ENCODE assay signal across 24 cellular contexts in the genomic region with DNA sequence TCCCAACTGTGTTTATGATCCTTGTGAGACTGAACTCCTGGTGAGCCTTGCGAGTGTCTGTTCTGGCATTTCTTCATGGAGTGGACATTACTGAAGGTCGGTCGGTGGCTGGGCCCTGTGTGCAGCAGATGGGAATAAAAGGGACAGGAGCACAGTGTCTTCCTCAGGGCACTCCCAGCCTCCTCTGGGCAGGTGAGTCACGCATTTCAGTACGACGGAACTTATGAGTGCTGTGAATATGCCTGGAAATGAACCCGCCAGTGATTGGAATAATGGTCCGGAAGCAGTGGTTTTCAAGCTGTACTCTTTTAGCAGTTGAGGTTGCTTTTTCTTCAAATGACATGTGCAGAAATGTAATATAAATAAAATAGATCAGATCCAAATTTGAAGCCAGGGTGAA.
"Had no signal": no experiment of that assay in that cellular context is flagged by ENCODE, and none has a peak within 500 bp of the region (broad histone marks: within the 10 kb centered on the region; RNA-seq: fewer than 3 reads in every experiment).

No MANE protein-coding gene starts in this region.

- H3K27me3 ChIP-seq: heart right ventricle, left lung, tibial nerve had no signal

- H3K4me1 Mint-ChIP-seq: activated CD4-positive, alpha-beta memory T cell treated with anti-CD3 and anti-CD28 coated beads, Interleukin-2, amount 10 ng/mL, durations not matched to agents 7 days and 5 days; activated naive CD4-positive, alpha-beta T cell treated with anti-CD3 and anti-CD28 coated beads, Interleukin-2, amount 50 U/mL, for 24 hours; activated naive CD8-positive, alpha-beta T cell treated with anti-CD3 and anti-CD28 coated beads, Interleukin-2, amount 50 U/mL, for 24 hours had no signal

- H3K27ac ChIP-seq: heart right ventricle, left lung, tibial nerve, WERI-Rb-1 had no signal

- H3K27me3 Mint-ChIP-seq: activated CD4-positive, alpha-beta memory T cell treated with anti-CD3 and anti-CD28 coated beads, Interleukin-2, amount 10 ng/mL, durations not matched to agents 7 days and 5 days; activated naive CD4-positive, alpha-beta T cell treated with anti-CD3 and anti-CD28 coated beads, Interleukin-2, amount 50 U/mL, for 24 hours; activated naive CD8-positive, alpha-beta T cell treated with anti-CD3 and anti-CD28 coated beads, Interleukin-2, amount 50 U/mL, for 24 hours; naive B cell; T-helper 17 cell had no signal

- H3K9me3 Mint-ChIP-seq: activated CD4-positive, alpha-beta memory T cell treated with anti-CD3 and anti-CD28 coated beads, Interleukin-2, amount 10 ng/mL, durations not matched to agents 7 days and 5 days; activated naive CD8-positive, alpha-beta T cell treated with anti-CD3 and anti-CD28 coated beads, Interleukin-2, amount 50 U/mL, for 24 hours; activated T-helper 2 cell treated with anti-CD3 and anti-CD28 coated beads, Interferon-gamma antibody, Interleukin-2, Interleukin-4, amounts not matched to agents 10 μg/mL and 5 μg/mL and 100 μg/mL, durations not matched to agents 14 hours and 24 hours and 36 hours had no signal

- DNase-seq: activated CD4-positive, alpha-beta memory T cell treated with anti-CD3 and anti-CD28 coated beads, Interleukin-2, amount 10 ng/mL, durations not matched to agents 7 days and 5 days; activated CD4-positive, alpha-beta T cell treated with anti-CD3 and anti-CD28 coated beads for 48 hours; activated CD8-positive, alpha-beta memory T cell treated with anti-CD3 and anti-CD28 coated beads, Interleukin-2, amount 50 U/mL, for 48 hours; activated naive CD8-positive, alpha-beta T cell treated with anti-CD3 and anti-CD28 coated beads, Interleukin-2, amount 50 U/mL, for 24 hours; activated T-cell treated with anti-CD3 and anti-CD28 coated beads, Interleukin-2, amount 50 U/mL, for 48 hours; effector CD8-positive, alpha-beta T cell; erythroblast; foreskin fibroblast; heart right ventricle; left lung; naive B cell; posterior cingulate gyrus; right cardiac atrium; stimulated activated CD4-positive, alpha-beta T cell treated with anti-CD3 and anti-CD28 coated beads, Interleukin-15, amount 100 ng/mL, for 24 hours; stimulated activated CD4-positive, alpha-beta T cell treated with anti-CD3 and anti-CD28 coated beads, Interleukin-2, amount 100 ng/mL, for 24 hours; stimulated activated naive CD4-positive, alpha-beta T cell; T-helper 17 cell; T1000; WERI-Rb-1 had no signal

- H3K27ac Mint-ChIP-seq: activated CD4-positive, alpha-beta memory T cell treated with anti-CD3 and anti-CD28 coated beads, Interleukin-2, amount 10 ng/mL, durations not matched to agents 7 days and 5 days; activated naive CD4-positive, alpha-beta T cell treated with anti-CD3 and anti-CD28 coated beads, Interleukin-2, amount 50 U/mL, for 24 hours; activated naive CD8-positive, alpha-beta T cell treated with anti-CD3 and anti-CD28 coated beads, Interleukin-2, amount 50 U/mL, for 24 hours; activated T-helper 2 cell treated with anti-CD3 and anti-CD28 coated beads, Interferon-gamma antibody, Interleukin-2, Interleukin-4, amounts not matched to agents 10 μg/mL and 5 μg/mL and 100 μg/mL, durations not matched to agents 14 hours and 24 hours and 36 hours; T-helper 17 cell had no signal

- ATAC-seq: activated CD4-positive, CD25-positive, alpha-beta regulatory T cell treated with anti-CD3 and anti-CD28 coated beads, Interleukin-2, amount 50 U/mL, for 24 hours; activated naive CD8-positive, alpha-beta T cell treated with anti-CD3 and anti-CD28 coated beads, Interleukin-2, amount 50 U/mL, for 24 hours; heart right ventricle; left lung; right cardiac atrium; T-helper 17 cell had no signal

- H3K4me1 ChIP-seq: heart right ventricle, left lung had no signal

- H3K36me3 ChIP-seq: WERI-Rb-1 had no signal

- H3K4me3 Mint-ChIP-seq: activated CD4-positive, alpha-beta memory T cell treated with anti-CD3 and anti-CD28 coated beads, Interleukin-2, amount 10 ng/mL, durations not matched to agents 7 days and 5 days; activated naive CD4-positive, alpha-beta T cell treated with anti-CD3 and anti-CD28 coated beads, Interleukin-2, amount 50 U/mL, for 24 hours; activated naive CD8-positive, alpha-beta T cell treated with anti-CD3 and anti-CD28 coated beads, Interleukin-2, amount 50 U/mL, for 24 hours; naive B cell; T-helper 17 cell had no signal

- H3K9me3 ChIP-seq: heart right ventricle, left lung, tibial nerve had no signal

- H3K4me3 ChIP-seq: heart right ventricle, left lung, lung, tibial nerve had no signal
